12 cellular contexts compared by ENCODE assay signal in the genomic region with DNA sequence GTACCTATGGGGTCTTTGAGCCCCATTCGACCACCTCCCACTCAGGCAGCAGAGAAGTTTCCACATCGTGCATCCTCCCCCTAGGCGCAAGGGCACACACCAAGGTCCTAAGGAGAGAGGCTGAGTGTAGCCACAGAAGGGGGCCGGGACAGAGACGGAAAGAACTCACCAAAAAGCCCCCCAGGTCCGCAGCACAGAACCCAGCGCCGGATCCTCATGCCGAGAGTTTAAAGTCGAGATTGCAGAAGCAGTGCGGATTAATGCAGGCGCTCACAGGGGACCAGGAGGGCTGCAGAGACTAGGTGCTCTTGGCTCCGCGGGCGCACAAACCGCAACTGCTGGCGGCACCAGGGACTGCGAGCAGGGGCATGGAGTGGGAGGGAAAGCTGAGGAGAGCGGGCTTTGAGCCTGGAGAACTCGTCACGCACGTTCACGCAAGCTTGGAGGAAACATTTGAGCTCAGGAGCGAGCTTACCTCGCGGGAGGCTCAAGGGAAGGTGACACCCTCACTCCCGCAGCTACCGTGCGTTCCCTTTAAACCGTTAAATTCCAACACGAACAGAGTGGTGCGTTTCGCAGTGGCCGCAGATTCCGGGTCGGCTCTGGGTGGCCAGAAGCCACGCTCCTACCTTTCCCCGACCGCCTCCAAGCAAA. TPM values are rescaled to one million over a fixed set of nuclear protein-coding genes. Genes with fewer than 3 reads are reported as not detected.
A peak's percentile ranks its signal among the peaks of the same experiment; 100 is the strongest.
DNase-seq lines count a peak whose midpoint lies in the region; ATAC-seq, FAIRE-seq and TF ChIP-seq lines count a peak whose summit lies in the region.
"Had no signal": no experiment of that assay in that cellular context is flagged by ENCODE, and none has a peak within 500 bp of the region (broad histone marks: within the 10 kb centered on the region; RNA-seq: fewer than 3 reads in every experiment).

No MANE protein-coding gene starts in this region.

- TF ChIP-seq CTCF in A549 (IDR thresholded peaks at IDR 0.05) (no peak), mesothelial cell of epicardium (IDR thresholded peaks at IDR 0.05; ENCODE audit: unreplicated experiment) (no peak)

- peaks cover 83% of the 10 kb centered on the region for H3K27me3 Mint-ChIP-seq in activated T-helper 1 cell treated with anti-CD3 and anti-CD28 coated beads, Interleukin-12 subunit alpha, Interleukin-12 subunit beta, Interleukin-2, Interleukin-4 antibody, amounts not matched to agents 30 ng/mL and 10 ng/mL and 1 ng/mL, durations not matched to agents 14 hours and 24 hours and 36 hours (ENCODE audit: insufficient read depth)
- peaks cover 99% of the 10 kb centered on the region for H3K27me3 Mint-ChIP-seq in mesothelial cell of epicardium (ENCODE audit: low read depth)

- H3K36me3 Mint-ChIP-seq in activated T-helper 1 cell treated with anti-CD3 and anti-CD28 coated beads, Interleukin-12 subunit alpha, Interleukin-12 subunit beta, Interleukin-2, Interleukin-4 antibody, amounts not matched to agents 30 ng/mL and 10 ng/mL and 1 ng/mL, durations not matched to agents 14 hours and 24 hours and 36 hours (ENCODE audit: low read depth), result peaks cover 1% of the 10 kb centered on the region
- peaks cover 2% of the 10 kb centered on the region for H3K36me3 Mint-ChIP-seq in mesothelial cell of epicardium

- CTCF ChIA-PET in A549 (lab: Yijun Ruan, JAX), result interaction anchor here (1.3 kb wide), 1 partner anchor 10 kb away, joined by 3 read pairs; no protein-coding TSS in a partner anchor

- H3K27me3 ChIP-seq in small intestine (ENCODE audit: control insufficient read depth in 2 of 2, insufficient read depth in 2 of 2, low read length in 2 of 2), result peaks cover 11 to 77% of the 10 kb centered on the region in 2 donors

- no peak for FAIRE-seq in A549 (lab: Jason Lieb, UNC)
- no peak for FAIRE-seq in small intestine (lab: Jason Lieb, UNC)

- H3K9me3 Mint-ChIP-seq in activated T-helper 1 cell treated with anti-CD3 and anti-CD28 coated beads, Interleukin-12 subunit alpha, Interleukin-12 subunit beta, Interleukin-2, Interleukin-4 antibody, amounts not matched to agents 30 ng/mL and 10 ng/mL and 1 ng/mL, durations not matched to agents 14 hours and 24 hours and 36 hours, result no peaks in the 10 kb centered on the region
- no peaks in the 10 kb centered on the region for H3K9me3 Mint-ChIP-seq in mesothelial cell of epicardium

- intact Hi-C loops in activated T-helper 1 cell treated with anti-CD3 and anti-CD28 coated beads, Interleukin-12 subunit alpha, Interleukin-12 subunit beta, Interleukin-2, Interleukin-4 antibody, amounts not matched to agents 30 ng/mL and 10 ng/mL and 1 ng/mL, durations not matched to agents 14 hours and 24 hours and 36 hours (cut with micrococcal nuclease), result no loop called here

- ATAC-seq in A549, result peak; percentile 60 to 66; a peak in 2 of 6 replicates
- no peak for ATAC-seq in activated CD4-positive, CD25-positive, alpha-beta regulatory T cell treated with anti-CD3 and anti-CD28 coated beads, Interleukin-2, amount 50 U/mL, for 24 hours

- TF ChIP-seq RAD21 in A549 (conservative IDR thresholded peaks at IDR 0.05 in 1 of 2, IDR thresholded peaks at IDR 0.05 in 1 of 2), result no peak

- no peak for TF ChIP-seq EP300 in A549 (IDR thresholded peaks at IDR 0.05)

- H3K27ac ChIP-seq in A549 (no peak overlapping the region), small intestine (ENCODE audit: low read depth in 1 of 2, low read length in 1 of 2) (no peak overlapping the region)
- H3K27ac ChIP-seq: cardiac muscle cell, prostate gland had no signal

- DNase-seq in A549 (ENCODE audit: low read depth in 1 of 2, low spot score in 1 of 2), result no peak
- DNase-seq in GM03348 (ENCODE audit: low spot score), result peak; percentile 16
- DNase-seq in activated T-helper 1 cell treated with anti-CD3 and anti-CD28 coated beads, Interleukin-12 subunit alpha, Interleukin-12 subunit beta, Interleukin-2, Interleukin-4 antibody, amounts not matched to agents 30 ng/mL and 10 ng/mL and 1 ng/mL, durations not matched to agents 14 hours and 24 hours and 36 hours (ENCODE audit: low spot score), result no peak
- DNase-seq in mesothelial cell of epicardium (ENCODE audit: low spot score in 2 of 2, unreplicated experiment in 2 of 2), result peak in 1 of 2 experiments; percentile 36
- no peak for DNase-seq in hypothalamus (lab: John Stamatoyannopoulos, UW)
- DNase-seq in small intestine, result no peak
- DNase-seq in GM19240 (ENCODE audit: insufficient read length, low spot score), result no peak
- DNase-seq: mesenchymal stem cell had no signal

- whole genome bisulfite sequencing in A549 (ENCODE audit: missing lambda C conversion rate), result 44% methylated on average over 25 of the region's 39 CpGs
- 6 to 10% (median 8%) methylated on average over 39 of the region's 39 CpGs for WGBS in small intestine, 3 donors

- no peak overlapping the region for H3K4me3 Mint-ChIP-seq in activated T-helper 1 cell treated with anti-CD3 and anti-CD28 coated beads, Interleukin-12 subunit alpha, Interleukin-12 subunit beta, Interleukin-2, Interleukin-4 antibody, amounts not matched to agents 30 ng/mL and 10 ng/mL and 1 ng/mL, durations not matched to agents 14 hours and 24 hours and 36 hours
- peak overlapping the region; percentile 40 for H3K4me3 Mint-ChIP-seq in mesothelial cell of epicardium

- no peak overlapping the region; the same call in 2 of the 3 replicates for H3K4me2 ChIP-seq in A549

- peak overlapping the region; percentile 23 for H3K27ac Mint-ChIP-seq in activated T-helper 1 cell treated with anti-CD3 and anti-CD28 coated beads, Interleukin-12 subunit alpha, Interleukin-12 subunit beta, Interleukin-2, Interleukin-4 antibody, amounts not matched to agents 30 ng/mL and 10 ng/mL and 1 ng/mL, durations not matched to agents 14 hours and 24 hours and 36 hours
- no peak overlapping the region for H3K27ac Mint-ChIP-seq in mesothelial cell of epicardium

- POLR2A ChIA-PET in A549 (lab: Yijun Ruan, JAX), result no interaction called here

- TF ChIP-seq POLR2A in A549 (IDR thresholded peaks at IDR 0.05; ENCODE audit: low read length), result no peak

- H3K9me3 ChIP-seq in A549 (no peaks in the 10 kb centered on the region), small intestine (ENCODE audit: control insufficient read depth, low read depth) (no peaks in the 10 kb centered on the region)
- H3K9me3 ChIP-seq: prostate gland had no signal

- H3K4me1 ChIP-seq in A549 (no peaks in the 10 kb centered on the region), small intestine (ENCODE audit: control insufficient read depth in 2 of 2, insufficient read depth in 1 of 2, low read depth in 1 of 2, low read length in 1 of 2) (no peaks in the 10 kb centered on the region)
- H3K4me1 ChIP-seq: prostate gland had no signal

- H3K4me3 ChIP-seq in A549 (no peak overlapping the region), small intestine (ENCODE audit: low read depth in 1 of 2, low read length in 2 of 2) (no peak overlapping the region)
- H3K4me3 ChIP-seq: cardiac muscle cell, prostate gland had no signal

- H3K4me1 Mint-ChIP-seq in activated T-helper 1 cell treated with anti-CD3 and anti-CD28 coated beads, Interleukin-12 subunit alpha, Interleukin-12 subunit beta, Interleukin-2, Interleukin-4 antibody, amounts not matched to agents 30 ng/mL and 10 ng/mL and 1 ng/mL, durations not matched to agents 14 hours and 24 hours and 36 hours (ENCODE audit: low read depth), result peaks cover 8% of the 10 kb centered on the region
- no peaks in the 10 kb centered on the region for H3K4me1 Mint-ChIP-seq in mesothelial cell of epicardium

- H3K36me3 ChIP-seq in small intestine (ENCODE audit: control insufficient read depth in 2 of 2, insufficient read depth in 2 of 2, low read length in 2 of 2), result no peaks in the 10 kb centered on the region
- H3K36me3 ChIP-seq: cardiac muscle cell, prostate gland had no signal

TF ChIP-seq in A549, 52 proteins besides CTCF, POLR2A, EP300 and RAD21 (continues in another document):
- TF ChIP-seq HDAC2 (IDR thresholded peaks at IDR 0.05) (no peak), ZNF302 (CRISPR knock-in tag; IDR thresholded peaks at IDR 0.05) (no peak), RCOR1 (IDR thresholded peaks at IDR 0.05; ENCODE audit: low read depth, low read length) (no peak), RFX5 (IDR thresholded peaks at IDR 0.05) (no peak)
- TF ChIP-seq, protein P1, sequence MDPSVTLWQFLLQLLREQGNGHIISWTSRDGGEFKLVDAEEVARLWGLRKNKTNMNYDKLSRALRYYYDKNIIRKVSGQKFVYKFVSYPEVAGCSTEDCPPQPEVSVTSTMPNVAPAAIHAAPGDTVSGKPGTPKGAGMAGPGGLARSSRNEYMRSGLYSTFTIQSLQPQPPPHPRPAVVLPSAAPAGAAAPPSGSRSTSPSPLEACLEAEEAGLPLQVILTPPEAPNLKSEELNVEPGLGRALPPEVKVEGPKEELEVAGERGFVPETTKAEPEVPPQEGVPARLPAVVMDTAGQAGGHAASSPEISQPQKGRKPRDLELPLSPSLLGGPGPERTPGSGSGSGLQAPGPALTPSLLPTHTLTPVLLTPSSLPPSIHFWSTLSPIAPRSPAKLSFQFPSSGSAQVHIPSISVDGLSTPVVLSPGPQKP (IDR thresholded peaks at IDR 0.05; ENCODE audit: low read depth, low read length), result no peak

RNA-seq across cellular contexts. Expression of a gene that starts 8.5 kb away (rescaled TPM):
- polyA plus RNA-seq in A549 (2011; rRNA removed), result 0.06 and 0.09 TPM in 2 replicates
- 0.08 and 0.14 TPM in 2 replicates for polyA plus RNA-seq in A549 (2012; cell fraction: cytosol; rRNA removed)
- polyA plus RNA-seq in A549 (2012; cell fraction: nucleus; rRNA removed), result 0.22 and 0.24 TPM in 2 replicates
- polyA plus RNA-seq in A549 (2017; fragmentation: RNase III; extraction: RNeasy Plus Mini Kit Qiagen cat#74134 plus additional on column Dnase treatment), result 0.17 to 0.44 TPM (median 0.38 TPM) in 3 replicates
- 0.15 TPM in 1 of 2 replicates, not detected in the other for polyA minus RNA-seq in A549 (2011; rRNA and poly(A)+ RNA removed)
- total RNA-seq in activated T-helper 1 cell treated with anti-CD3 and anti-CD28 coated beads, Interleukin-12 subunit alpha, Interleukin-12 subunit beta, Interleukin-2, Interleukin-4 antibody, amounts not matched to agents 30 ng/mL and 10 ng/mL and 1 ng/mL, durations not matched to agents 14 hours and 24 hours and 36 hours, result not detected in 2 replicates
- 1.3 to 1.4 TPM (median 1.3 TPM) in 3 replicates for total RNA-seq in mesothelial cell of epicardium
- polyA plus RNA-seq in small intestine, result under 1 TPM in 1 of 3 donors, not detected in 2; 0.24 TPM
- total RNA-seq: epithelial cell of proximal tubule had no signal
- polyA plus RNA-seq: cardiac muscle cell had no signal

RNA-seq across cellular contexts. Expression of a gene that starts 51.7 kb away (rescaled TPM):
- 19.6 and 24.6 TPM in 2 replicates for polyA plus RNA-seq in A549 (2011; rRNA removed)
- polyA plus RNA-seq in A549 (2012; cell fraction: cytosol; rRNA removed), result 6.4 and 7.3 TPM in 2 replicates
- 3.5 and 5.8 TPM in 2 replicates for polyA plus RNA-seq in A549 (2012; cell fraction: nucleus; rRNA removed)
- 8.6 to 10.6 TPM (median 9.5 TPM) in 3 replicates for polyA plus RNA-seq in A549 (2017; fragmentation: RNase III; extraction: RNeasy Plus Mini Kit Qiagen cat#74134 plus additional on column Dnase treatment)
- polyA minus RNA-seq in A549 (2011; rRNA and poly(A)+ RNA removed), result 4.3 and 6.6 TPM in 2 replicates
- 19.3 and 22.2 TPM in 2 replicates for total RNA-seq in activated T-helper 1 cell treated with anti-CD3 and anti-CD28 coated beads, Interleukin-12 subunit alpha, Interleukin-12 subunit beta, Interleukin-2, Interleukin-4 antibody, amounts not matched to agents 30 ng/mL and 10 ng/mL and 1 ng/mL, durations not matched to agents 14 hours and 24 hours and 36 hours
- 17.9 to 18.9 TPM (median 18.4 TPM) in 3 replicates for total RNA-seq in mesothelial cell of epicardium
- polyA plus RNA-seq in small intestine, result 10 to 100 TPM in 1 of 3 donors, 1 to 10 TPM in 2; 7.4 to 13.6 (median 8.4) TPM

Comparison
In these comparisons a context has a peak if more than half of its experiments do, and no peak if none do; other contexts are left out.
1. ATAC-seq: peak in A549 (2 of 2); none in activated CD4-positive, CD25-positive, alpha-beta regulatory T cell treated with anti-CD3 and anti-CD28 coated beads, Interleukin-2, amount 50 U/mL, for 24 hours (0 of 2).